ENCODE assay signal across 13 cellular contexts in genomic region chr2:29644949-29645348, GRCh38.
A peak's percentile ranks its signal among the peaks of the same experiment; 100 is the strongest.
DNase-seq lines count a peak whose midpoint lies in the region; ATAC-seq and TF ChIP-seq lines count a peak whose summit lies in the region.
"Had no signal": no experiment of that assay in that cellular context is flagged by ENCODE, and none has a peak within 500 bp of the region (broad histone marks: within the 10 kb centered on the region; RNA-seq: fewer than 3 reads in every experiment).

No MANE protein-coding gene starts in this region.

- TF ChIP-seq CTCF in OCI-LY3 (IDR thresholded peaks at IDR 0.05; ENCODE audit: low read depth, low read length) (peak; percentile 36), endodermal cell (conservative IDR thresholded peaks at IDR 0.05) (peak; percentile 46), progenitor cell of endocrine pancreas (IDR thresholded peaks at IDR 0.05; ENCODE audit: unreplicated experiment) (peak; percentile 25)

- no peaks in the 10 kb centered on the region for H3K79me2 ChIP-seq in OCI-LY3 (ENCODE audit: low read length)

- H3K9ac ChIP-seq in OCI-LY3 (ENCODE audit: low read length) = no peak overlapping the region
- no peak overlapping the region for H3K9ac ChIP-seq in endodermal cell (ENCODE audit: extremely low read depth, low read length, poor library complexity, severe bottlenecking)

- H3K4me1 ChIP-seq in OCI-LY3 (ENCODE audit: low read length) = no peaks in the 10 kb centered on the region
- H3K4me1 ChIP-seq in endodermal cell (ENCODE audit: control insufficient read depth, insufficient read depth, low read length) = no peaks in the 10 kb centered on the region

- no peaks in the 10 kb centered on the region for H3K36me3 ChIP-seq in OCI-LY3 (replicated peaks; ENCODE audit: low read depth, low read length)
- H3K36me3 ChIP-seq in endodermal cell (ENCODE audit: control insufficient read depth, insufficient read depth, low read length) = no peaks in the 10 kb centered on the region

- no peaks in the 10 kb centered on the region for H3K9me3 ChIP-seq in OCI-LY3 (ENCODE audit: insufficient read depth, low read length)
- peaks cover 10% of the 10 kb centered on the region for H3K9me3 ChIP-seq in endodermal cell (ENCODE audit: control insufficient read depth, low read length)

- H3K4me3 ChIP-seq in OCI-LY3 (ENCODE audit: low read length) (no peak overlapping the region), endodermal cell (ENCODE audit: low read length) (no peak overlapping the region)

- H3K27ac Mint-ChIP-seq in endodermal cell (no peak overlapping the region), progenitor cell of endocrine pancreas (no peak overlapping the region)
- H3K27ac Mint-ChIP-seq: CD4-positive, CD25-positive, alpha-beta regulatory T cell had no signal

- no peak overlapping the region for H2AFZ ChIP-seq in OCI-LY3 (ENCODE audit: low read depth, low read length)

- peaks cover 6% of the 10 kb centered on the region for H3K4me1 Mint-ChIP-seq in endodermal cell
- H3K4me1 Mint-ChIP-seq in progenitor cell of endocrine pancreas (ENCODE audit: low read depth) = no peaks in the 10 kb centered on the region
- H3K4me1 Mint-ChIP-seq: CD4-positive, CD25-positive, alpha-beta regulatory T cell had no signal

- no peaks in the 10 kb centered on the region for H3K36me3 Mint-ChIP-seq in endodermal cell (ENCODE audit: low read depth)
- H3K36me3 Mint-ChIP-seq in progenitor cell of endocrine pancreas (ENCODE audit: insufficient read depth) = no peaks in the 10 kb centered on the region

- H3K27ac ChIP-seq in OCI-LY3 (ENCODE audit: low read length) = no peak overlapping the region
- H3K27ac ChIP-seq in endodermal cell (ENCODE audit: low read depth, low read length) = no peak overlapping the region
- H3K27ac ChIP-seq: 22Rv1 had no signal

- no peaks in the 10 kb centered on the region for H4K20me1 ChIP-seq in OCI-LY3 (ENCODE audit: insufficient read depth, low read length)

- peaks cover 28% of the 10 kb centered on the region for H3K27me3 ChIP-seq in OCI-LY3 (ENCODE audit: low read depth, low read length)
- H3K27me3 ChIP-seq in endodermal cell (ENCODE audit: control insufficient read depth, insufficient read depth, low read length, poor library complexity, severe bottlenecking) = no peaks in the 10 kb centered on the region

- no peak overlapping the region for H3K4me2 ChIP-seq in OCI-LY3 (ENCODE audit: low read length)

- peaks cover 3% of the 10 kb centered on the region for H3K27me3 Mint-ChIP-seq in endodermal cell (ENCODE audit: insufficient read depth)
- H3K27me3 Mint-ChIP-seq in progenitor cell of endocrine pancreas = peaks cover 14% of the 10 kb centered on the region
- H3K27me3 Mint-ChIP-seq: CD4-positive, CD25-positive, alpha-beta regulatory T cell had no signal

- no CpG with 5 or more reads among the region's 1 CpG for whole genome bisulfite sequencing in endodermal cell (ENCODE audit: insufficient coverage in 1 of 2, insufficient read length in 1 of 2), 2 experiments

- peaks cover 11% of the 10 kb centered on the region for H3K9me3 Mint-ChIP-seq in endodermal cell
- peaks cover 19% of the 10 kb centered on the region for H3K9me3 Mint-ChIP-seq in progenitor cell of endocrine pancreas (ENCODE audit: low read depth)

- DNase-seq in DMS 273 (lab: John Stamatoyannopoulos, UW; ENCODE audit: unreplicated experiment) = peak; percentile 8
- no peak for DNase-seq in DMS 273 treated with DMSO at 0.1 percent for 48 hours (lab: John Stamatoyannopoulos, UW)
- DNase-seq in endodermal cell = no peak
- no peak for DNase-seq in progenitor cell of endocrine pancreas (ENCODE audit: low spot score, unreplicated experiment)
- no peak for DNase-seq in NCI-H2107 (lab: John Stamatoyannopoulos, UW)
- DNase-seq: Calu3; CD4-positive, CD25-positive, alpha-beta regulatory T cell; Karpas-422; NCI-H2029 treated with DMSO at 0.1 percent for 48 hours had no signal

- no peak overlapping the region for H3K4me3 Mint-ChIP-seq in endodermal cell
- H3K4me3 Mint-ChIP-seq in progenitor cell of endocrine pancreas (ENCODE audit: low read depth) = no peak overlapping the region
- H3K4me3 Mint-ChIP-seq: CD4-positive, CD25-positive, alpha-beta regulatory T cell had no signal

- ATAC-seq in HG02852 (IDR thresholded peaks at IDR 0.05; ENCODE audit: unreplicated experiment) (no peak), GM18861 (IDR thresholded peaks at IDR 0.05; ENCODE audit: unreplicated experiment) (no peak)
